1 cellular context compared by ENCODE assay signal in the genomic region with DNA sequence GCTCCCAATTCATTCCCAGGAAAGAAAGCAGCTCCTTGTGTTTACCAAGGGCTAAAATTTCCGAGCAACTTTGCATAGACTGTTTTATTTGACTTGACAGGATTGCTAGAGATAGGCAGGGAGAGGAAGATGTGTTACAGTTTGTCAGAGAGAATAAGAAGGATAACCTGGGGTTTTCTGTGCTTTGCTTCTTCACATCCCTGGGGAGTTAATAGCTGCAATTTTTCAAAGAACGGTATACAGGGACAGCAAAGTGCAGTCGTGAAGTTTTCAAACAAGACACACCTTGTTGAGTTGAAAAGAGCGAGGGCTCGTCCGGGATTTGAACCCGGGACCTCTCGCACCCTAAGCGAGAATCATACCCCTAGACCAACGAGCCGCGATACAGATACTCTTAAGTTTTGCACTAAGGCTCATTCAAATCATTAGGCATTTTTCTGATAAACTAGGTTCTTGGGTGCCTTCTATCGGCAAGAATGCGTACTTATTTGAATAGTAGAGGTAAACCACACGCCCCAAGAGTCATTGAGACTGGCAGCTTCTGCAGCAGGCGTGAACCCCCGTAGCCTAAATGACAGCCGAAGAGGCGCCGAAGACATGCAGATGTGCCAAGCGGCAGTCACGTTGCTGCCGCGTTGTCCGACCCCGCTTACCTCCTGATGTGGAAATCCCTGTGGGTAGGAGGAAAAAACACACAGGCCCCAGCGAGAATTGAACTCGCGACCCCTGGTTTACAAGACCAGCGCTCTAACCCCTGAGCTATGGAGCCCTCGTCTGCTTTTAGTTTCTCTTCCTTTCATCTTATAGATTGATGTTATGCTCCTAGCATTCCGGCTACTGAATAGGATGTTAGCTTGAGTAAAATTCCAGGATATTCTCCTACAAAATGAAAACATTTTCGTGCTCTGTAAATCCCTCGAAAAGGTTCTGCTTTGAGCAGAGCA.
A peak's percentile ranks its signal among the peaks of the same experiment; 100 is the strongest.
TF ChIP-seq lines count a peak whose summit lies in the region.

No MANE protein-coding gene starts in this region.

TF ChIP-seq in HepG2, 621 proteins besides CTCF, POLR2A, EP300 and RAD21 (continued from another document and continues in another):
- TF ChIP-seq ZNF766 (CRISPR knock-in tag; IDR thresholded peaks at IDR 0.05; ENCODE audit: borderline replicate concordance) (peak; percentile 89), AHDC1 (CRISPR knock-in tag; IDR thresholded peaks at IDR 0.05; ENCODE audit: borderline replicate concordance) (peak; percentile 56; the same call in 1 of the 2 replicates), ZNF772 (CRISPR knock-in tag; IDR thresholded peaks at IDR 0.05) (peak; percentile 86), TSC22D2 (CRISPR knock-in tag; IDR thresholded peaks at IDR 0.05; ENCODE audit: borderline replicate concordance) (0 out of 2 replicates have a peak, but pooled peaks have one; percentile 62), USF2 (IDR thresholded peaks at IDR 0.05; ENCODE audit: low read depth, low read length) (0 out of 2 replicates have a peak, but pooled peaks have one; percentile 4), USF2 (CRISPR knock-in tag; IDR thresholded peaks at IDR 0.05; ENCODE audit: borderline replicate concordance) (peak; percentile 57; the same call in 1 of the 2 replicates), SRSF4 (IDR thresholded peaks at IDR 0.05; ENCODE audit: low read depth, low read length, poor library complexity, severe bottlenecking) (no peak), POLR2AphosphoS2 (IDR thresholded peaks at IDR 0.05; ENCODE audit: low read depth, low read length) (no peak), SSRP1 (CRISPR knock-in tag; IDR thresholded peaks at IDR 0.05) (peak; percentile 96), ZNF18 (CRISPR knock-in tag; IDR thresholded peaks at IDR 0.05; ENCODE audit: insufficient replicate concordance) (peak; percentile 73), SALL1 (CRISPR knock-in tag; IDR thresholded peaks at IDR 0.05) (peak; percentile 89), ZNF124 (CRISPR knock-in tag; IDR thresholded peaks at IDR 0.05) (peak; percentile 76; the same call in 1 of the 2 replicates), ZNF883 (CRISPR knock-in tag; IDR thresholded peaks at IDR 0.05; ENCODE audit: not compliant biosample characterization) (peak; percentile 93), NKX3-1 (CRISPR knock-in tag; IDR thresholded peaks at IDR 0.05) (peak; percentile 75; the same call in 1 of the 2 replicates), SP5 (CRISPR knock-in tag; IDR thresholded peaks at IDR 0.05; ENCODE audit: borderline replicate concordance, low read depth) (no peak), RXRA (CRISPR knock-in tag; IDR thresholded peaks at IDR 0.05) (peak; percentile 86), ZSCAN30 (CRISPR knock-in tag; IDR thresholded peaks at IDR 0.05) (peak; percentile 97), ZFP36 (IDR thresholded peaks at IDR 0.05; ENCODE audit: borderline replicate concordance, low read depth, low read length, partially characterized antibody) (no peak), HNRNPH1 (optimal IDR thresholded peaks at IDR 0.05; ENCODE audit: low read depth, low read length) (no peak)
- TF ChIP-seq, protein P1, sequence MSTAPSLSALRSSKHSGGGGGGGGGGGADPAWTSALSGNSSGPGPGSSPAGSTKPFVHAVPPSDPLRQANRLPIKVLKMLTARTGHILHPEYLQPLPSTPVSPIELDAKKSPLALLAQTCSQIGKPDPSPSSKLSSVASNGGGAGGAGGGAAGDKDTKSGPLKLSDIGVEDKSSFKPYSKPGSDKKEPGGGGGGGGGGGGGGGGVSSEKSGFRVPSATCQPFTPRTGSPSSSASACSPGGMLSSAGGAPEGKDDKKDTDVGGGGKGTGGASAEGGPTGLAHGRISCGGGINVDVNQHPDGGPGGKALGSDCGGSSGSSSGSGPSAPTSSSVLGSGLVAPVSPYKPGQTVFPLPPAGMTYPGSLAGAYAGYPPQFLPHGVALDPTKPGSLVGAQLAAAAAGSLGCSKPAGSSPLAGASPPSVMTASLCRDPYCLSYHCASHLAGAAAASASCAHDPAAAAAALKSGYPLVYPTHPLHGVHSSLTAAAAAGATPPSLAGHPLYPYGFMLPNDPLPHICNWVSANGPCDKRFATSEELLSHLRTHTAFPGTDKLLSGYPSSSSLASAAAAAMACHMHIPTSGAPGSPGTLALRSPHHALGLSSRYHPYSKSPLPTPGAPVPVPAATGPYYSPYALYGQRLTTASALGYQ (CRISPR knock-in tag; IDR thresholded peaks at IDR 0.05): peak; percentile 87; the same call in 1 of the 2 replicates
- TF ChIP-seq, protein P2, sequence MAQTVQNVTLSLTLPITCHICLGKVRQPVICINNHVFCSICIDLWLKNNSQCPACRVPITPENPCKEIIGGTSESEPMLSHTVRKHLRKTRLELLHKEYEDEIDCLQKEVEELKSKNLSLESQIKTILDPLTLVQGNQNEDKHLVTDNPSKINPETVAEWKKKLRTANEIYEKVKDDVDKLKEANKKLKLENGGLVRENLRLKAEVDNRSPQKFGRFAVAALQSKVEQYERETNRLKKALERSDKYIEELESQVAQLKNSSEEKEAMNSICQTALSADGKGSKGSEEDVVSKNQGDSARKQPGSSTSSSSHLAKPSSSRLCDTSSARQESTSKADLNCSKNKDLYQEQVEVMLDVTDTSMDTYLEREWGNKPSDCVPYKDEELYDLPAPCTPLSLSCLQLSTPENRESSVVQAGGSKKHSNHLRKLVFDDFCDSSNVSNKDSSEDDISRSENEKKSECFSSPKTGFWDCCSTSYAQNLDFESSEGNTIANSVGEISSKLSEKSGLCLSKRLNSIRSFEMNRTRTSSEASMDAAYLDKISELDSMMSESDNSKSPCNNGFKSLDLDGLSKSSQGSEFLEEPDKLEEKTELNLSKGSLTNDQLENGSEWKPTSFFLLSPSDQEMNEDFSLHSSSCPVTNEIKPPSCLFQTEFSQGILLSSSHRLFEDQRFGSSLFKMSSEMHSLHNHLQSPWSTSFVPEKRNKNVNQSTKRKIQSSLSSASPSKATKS (CRISPR knock-in tag; IDR thresholded peaks at IDR 0.05): peak; percentile 97; the same call in 1 of the 2 replicates
- TF ChIP-seq, protein P3, sequence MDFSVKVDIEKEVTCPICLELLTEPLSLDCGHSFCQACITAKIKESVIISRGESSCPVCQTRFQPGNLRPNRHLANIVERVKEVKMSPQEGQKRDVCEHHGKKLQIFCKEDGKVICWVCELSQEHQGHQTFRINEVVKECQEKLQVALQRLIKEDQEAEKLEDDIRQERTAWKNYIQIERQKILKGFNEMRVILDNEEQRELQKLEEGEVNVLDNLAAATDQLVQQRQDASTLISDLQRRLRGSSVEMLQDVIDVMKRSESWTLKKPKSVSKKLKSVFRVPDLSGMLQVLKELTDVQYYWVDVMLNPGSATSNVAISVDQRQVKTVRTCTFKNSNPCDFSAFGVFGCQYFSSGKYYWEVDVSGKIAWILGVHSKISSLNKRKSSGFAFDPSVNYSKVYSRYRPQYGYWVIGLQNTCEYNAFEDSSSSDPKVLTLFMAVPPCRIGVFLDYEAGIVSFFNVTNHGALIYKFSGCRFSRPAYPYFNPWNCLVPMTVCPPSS (IDR thresholded peaks at IDR 0.05): no peak
- TF ChIP-seq, protein P4, sequence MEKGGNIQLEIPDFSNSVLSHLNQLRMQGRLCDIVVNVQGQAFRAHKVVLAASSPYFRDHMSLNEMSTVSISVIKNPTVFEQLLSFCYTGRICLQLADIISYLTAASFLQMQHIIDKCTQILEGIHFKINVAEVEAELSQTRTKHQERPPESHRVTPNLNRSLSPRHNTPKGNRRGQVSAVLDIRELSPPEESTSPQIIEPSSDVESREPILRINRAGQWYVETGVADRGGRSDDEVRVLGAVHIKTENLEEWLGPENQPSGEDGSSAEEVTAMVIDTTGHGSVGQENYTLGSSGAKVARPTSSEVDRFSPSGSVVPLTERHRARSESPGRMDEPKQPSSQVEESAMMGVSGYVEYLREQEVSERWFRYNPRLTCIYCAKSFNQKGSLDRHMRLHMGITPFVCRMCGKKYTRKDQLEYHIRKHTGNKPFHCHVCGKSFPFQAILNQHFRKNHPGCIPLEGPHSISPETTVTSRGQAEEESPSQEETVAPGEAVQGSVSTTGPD (CRISPR knock-in tag; IDR thresholded peaks at IDR 0.05): peak; percentile 56
- TF ChIP-seq, protein P5, sequence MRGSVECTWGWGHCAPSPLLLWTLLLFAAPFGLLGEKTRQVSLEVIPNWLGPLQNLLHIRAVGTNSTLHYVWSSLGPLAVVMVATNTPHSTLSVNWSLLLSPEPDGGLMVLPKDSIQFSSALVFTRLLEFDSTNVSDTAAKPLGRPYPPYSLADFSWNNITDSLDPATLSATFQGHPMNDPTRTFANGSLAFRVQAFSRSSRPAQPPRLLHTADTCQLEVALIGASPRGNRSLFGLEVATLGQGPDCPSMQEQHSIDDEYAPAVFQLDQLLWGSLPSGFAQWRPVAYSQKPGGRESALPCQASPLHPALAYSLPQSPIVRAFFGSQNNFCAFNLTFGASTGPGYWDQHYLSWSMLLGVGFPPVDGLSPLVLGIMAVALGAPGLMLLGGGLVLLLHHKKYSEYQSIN (CRISPR knock-in tag; IDR thresholded peaks at IDR 0.05; ENCODE audit: borderline replicate concordance): no peak
